In the genomic region with DNA sequence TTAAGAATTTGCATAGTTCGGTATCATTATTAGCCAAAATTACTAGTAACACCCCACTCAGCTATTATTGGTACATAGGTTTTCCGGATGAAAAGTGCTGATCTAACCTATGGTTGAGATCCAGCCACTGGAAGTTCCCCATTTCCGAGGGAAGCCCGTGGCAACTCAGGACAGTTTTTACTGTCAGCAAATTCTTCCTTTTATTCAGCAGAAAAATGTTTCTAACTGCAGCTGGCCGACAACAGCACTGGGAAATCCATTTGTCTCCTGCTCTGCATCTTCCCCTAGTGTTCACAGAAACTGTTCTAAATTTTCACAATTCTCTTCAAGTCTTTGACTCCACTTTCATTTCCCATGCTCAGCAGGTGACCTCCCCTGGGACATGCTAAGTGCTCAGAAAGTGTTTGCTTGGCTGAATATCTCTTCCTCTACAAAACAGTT, we compare ENCODE assay signal across 10 cellular contexts. TPM values are rescaled to one million over a fixed set of nuclear protein-coding genes. Genes with fewer than 3 reads are reported as not detected.
A peak's percentile ranks its signal among the peaks of the same experiment; 100 is the strongest.
DNase-seq lines count a peak whose midpoint lies in the region; ATAC-seq and TF ChIP-seq lines count a peak whose summit lies in the region.
"Had no signal": no experiment of that assay in that cellular context is flagged by ENCODE, and none has a peak within 500 bp of the region (broad histone marks: within the 10 kb centered on the region; RNA-seq: fewer than 3 reads in every experiment).

No MANE protein-coding gene starts in this region.

- no peak overlapping the region for H3K56ac ChIP-seq in mesendoderm (ENCODE audit: low read length)

- ATAC-seq in GM18868 (IDR thresholded peaks at IDR 0.05; ENCODE audit: unreplicated experiment) (peak; percentile 55), GM21825 (IDR thresholded peaks at IDR 0.05; ENCODE audit: unreplicated experiment) (peak; percentile 71), HG03575 (IDR thresholded peaks at IDR 0.05; ENCODE audit: extremely low read depth, insufficient number of reproducible peaks, low FRiP score, unreplicated experiment) (peak; percentile 35)
- ATAC-seq: naive thymus-derived CD8-positive, alpha-beta T cell had no signal

- TF ChIP-seq POLR2A in vagina (IDR thresholded peaks at IDR 0.05), result no peak
- TF ChIP-seq POLR2A in breast epithelium (IDR thresholded peaks at IDR 0.05), result no peak

- TF ChIP-seq CTCF in vagina (IDR thresholded peaks at IDR 0.05) (no peak), breast epithelium (IDR thresholded peaks at IDR 0.05) (no peak)

- H3K79me1 ChIP-seq in mesendoderm (ENCODE audit: low read length), result no peaks in the 10 kb centered on the region

- H3K36me3 ChIP-seq in mesendoderm (ENCODE audit: control insufficient read depth, insufficient read depth, low read length), result no peaks in the 10 kb centered on the region
- no peaks in the 10 kb centered on the region for H3K36me3 ChIP-seq in vagina
- H3K36me3 ChIP-seq in breast epithelium, result no peaks in the 10 kb centered on the region

- H4K5ac ChIP-seq in mesendoderm (ENCODE audit: low read length), result no peak overlapping the region

- H4K8ac ChIP-seq in mesendoderm (ENCODE audit: low read depth, low read length), result no peak overlapping the region

- H3K9me3 ChIP-seq in vagina (no peaks in the 10 kb centered on the region), breast epithelium (no peaks in the 10 kb centered on the region)

- peak; percentile 43 for DNase-seq in mesendoderm
- DNase-seq in vagina (ENCODE audit: extremely low spot score in 2 of 2), result no peak
- no peak for DNase-seq in breast epithelium (ENCODE audit: low spot score in 2 of 2)
- DNase-seq in NCI-H524 (lab: John Stamatoyannopoulos, UW), result no peak
- no peak for DNase-seq in NCI-H128 (lab: John Stamatoyannopoulos, UW; ENCODE audit: unreplicated experiment)

- H3K27ac ChIP-seq in mesendoderm (ENCODE audit: low read depth, low read length), result no peak overlapping the region
- H3K27ac ChIP-seq in vagina, result no peak overlapping the region
- no peak overlapping the region for H3K27ac ChIP-seq in breast epithelium
- H3K27ac ChIP-seq: HL-60 had no signal

- H2BK5ac ChIP-seq in mesendoderm (ENCODE audit: low read length), result no peak overlapping the region

- H3K4me2 ChIP-seq in mesendoderm (ENCODE audit: low read length), result no peak overlapping the region

- H2BK120ac ChIP-seq in mesendoderm (ENCODE audit: low read depth, low read length), result no peak overlapping the region

- no peak overlapping the region for H2BK15ac ChIP-seq in mesendoderm (replicated peaks; ENCODE audit: low read depth)

- no peak overlapping the region for H3K23ac ChIP-seq in mesendoderm (ENCODE audit: low read length)

- intact Hi-C loops in vagina (cut with DNase I), result no loop called here
- intact Hi-C loops in breast epithelium (cut with DNase I; ENCODE audit: low total_unique reads), result no loop called here

- H3K18ac ChIP-seq in mesendoderm (ENCODE audit: low read length), result peak overlapping the region; percentile 75

- no peak overlapping the region for H2AK5ac ChIP-seq in mesendoderm (ENCODE audit: low read length)

- H3K9ac ChIP-seq in mesendoderm (ENCODE audit: low read length), result no peak overlapping the region

- H3K4me3 ChIP-seq in mesendoderm (ENCODE audit: low read length), result no peak overlapping the region
- no peak overlapping the region for H3K4me3 ChIP-seq in vagina
- no peak overlapping the region for H3K4me3 ChIP-seq in breast epithelium

- H3K27me3 ChIP-seq in mesendoderm (ENCODE audit: insufficient read depth, low read length, poor library complexity) (no peaks in the 10 kb centered on the region), vagina (no peaks in the 10 kb centered on the region), breast epithelium (no peaks in the 10 kb centered on the region)

- H3K4ac ChIP-seq in mesendoderm (ENCODE audit: low read depth, low read length), result no peak overlapping the region

- H3K79me2 ChIP-seq in mesendoderm (ENCODE audit: control insufficient read depth, insufficient read depth, low read length), result no peaks in the 10 kb centered on the region

- H3K4me1 ChIP-seq in mesendoderm (ENCODE audit: control insufficient read depth, low read depth, low read length) (peaks cover 2% of the 10 kb centered on the region), vagina (peaks cover 21% of the 10 kb centered on the region), breast epithelium (peaks cover 0 to 10% of the 10 kb centered on the region in 2 donors)

- WGBS in mesendoderm (ENCODE audit: extremely low coverage, insufficient coverage, low lambda C conversion rate), result no CpG with 5 or more reads among the region's 5 CpGs

RNA-seq across cellular contexts. Expression of a gene that starts 15.6 kb away (rescaled TPM):
- 22.7 TPM for polyA plus RNA-seq in mesendoderm (2013, experiment 1 of 2)
- polyA plus RNA-seq in mesendoderm (2013, experiment 2 of 2), result 22.9 TPM
- total RNA-seq in vagina (16.7 TPM), breast epithelium (100 to 1,000 TPM in 1 of 3 donors, 10 to 100 TPM in 2; 28.0 to 140 (median 34.1) TPM)
